In genomic region chr2:84631985-84632384, GRCh38 we compare ENCODE assay signal across 32 cellular contexts.
"Had no signal": no experiment of that assay in that cellular context is flagged by ENCODE, and none has a peak within 500 bp of the region (broad histone marks: within the 10 kb centered on the region; RNA-seq: fewer than 3 reads in every experiment).

No MANE protein-coding gene starts in this region.

- H3K27ac Mint-ChIP-seq: activated B cell treated with CpG ODN at 0.5 μM for 24 hours; activated naive CD4-positive, alpha-beta T cell treated with anti-CD3 and anti-CD28 coated beads for 36 hours; activated T-helper 1 cell treated with anti-CD3 and anti-CD28 coated beads, Interleukin-12 subunit alpha, Interleukin-12 subunit beta, Interleukin-2, Interleukin-4 antibody, amounts not matched to agents 30 ng/mL and 10 ng/mL and 1 ng/mL, durations not matched to agents 14 hours and 24 hours and 36 hours; dendritic cell treated with granulocyte-macrophage colony-stimulating factor and Interleukin-4, amounts not matched to agents 40 ng/mL and 50 ng/mL, for 4 days; stimulated activated memory B cell treated with anti-CD40 and anti-IgM and Interleukin-4, amounts not matched to agents 10 μg/mL and 1 μg/mL and 100 μg/mL, for 72 hours had no signal

- H3K4me3 ChIP-seq: breast epithelium, esophagus squamous epithelium, heart right ventricle, left lung, lung, pancreas, psoas muscle, smooth muscle cell, stomach, suprapubic skin, tibial artery had no signal

- H3K4me1 Mint-ChIP-seq: activated B cell treated with CpG ODN at 0.5 μM for 24 hours; stimulated activated memory B cell treated with anti-CD40 and anti-IgM and Interleukin-4, amounts not matched to agents 10 μg/mL and 1 μg/mL and 100 μg/mL, for 72 hours had no signal

- H3K27ac ChIP-seq: breast epithelium, esophagus squamous epithelium, heart right ventricle, left lung, pancreas, psoas muscle, stomach, suprapubic skin, tibial artery had no signal

- H3K27me3 Mint-ChIP-seq: central memory CD8-positive, alpha-beta T cell had no signal

- H3K4me1 ChIP-seq: breast epithelium, esophagus squamous epithelium, heart right ventricle, left lung, pancreas, psoas muscle, stomach, suprapubic skin, tibial artery had no signal

- H3K36me3 ChIP-seq: breast epithelium, esophagus squamous epithelium, heart right ventricle, left lung, pancreas, stomach, suprapubic skin, tibial artery had no signal

- H3K4me3 Mint-ChIP-seq: activated B cell treated with CpG ODN at 0.5 μM for 24 hours; activated naive CD4-positive, alpha-beta T cell treated with anti-CD3 and anti-CD28 coated beads for 36 hours; activated T-helper 1 cell treated with anti-CD3 and anti-CD28 coated beads, Interleukin-12 subunit alpha, Interleukin-12 subunit beta, Interleukin-2, Interleukin-4 antibody, amounts not matched to agents 30 ng/mL and 10 ng/mL and 1 ng/mL, durations not matched to agents 14 hours and 24 hours and 36 hours; central memory CD8-positive, alpha-beta T cell; dendritic cell treated with granulocyte-macrophage colony-stimulating factor and Interleukin-4, amounts not matched to agents 40 ng/mL and 50 ng/mL, for 4 days; neural crest cell; stimulated activated memory B cell treated with anti-CD40 and anti-IgM and Interleukin-4, amounts not matched to agents 10 μg/mL and 1 μg/mL and 100 μg/mL, for 72 hours had no signal

- H3K36me3 Mint-ChIP-seq: stimulated activated memory B cell treated with anti-CD40 and anti-IgM and Interleukin-4, amounts not matched to agents 10 μg/mL and 1 μg/mL and 100 μg/mL, for 72 hours had no signal

- DNase-seq: activated B cell treated with CpG ODN at 0.5 μM for 24 hours; activated CD4-positive, alpha-beta T cell treated with anti-CD3 and anti-CD28 coated beads, Interleukin-2, amount 50 U/mL, for 1 hour; activated CD8-positive, alpha-beta memory T cell treated with anti-CD3 and anti-CD28 coated beads, Interleukin-2, amount 50 U/mL, for 4 hours; activated effector memory CD4-positive, alpha-beta T cell treated with anti-CD3 and anti-CD28 coated beads, Interleukin-2, amount 50 U/mL, for 16 hours; activated naive CD4-positive, alpha-beta T cell treated with anti-CD3 and anti-CD28 coated beads for 36 hours; activated T-cell treated with anti-CD3 and anti-CD28 coated beads, Interleukin-2, amount 50 U/mL, for 1 hour; amniotic stem cell; effector CD4-positive, alpha-beta T cell; esophagus squamous epithelium; foreskin melanocyte; heart right ventricle; kidney glomerular epithelial cell; left lung; mesendoderm; nucleus accumbens; psoas muscle; stimulated activated CD4-positive, alpha-beta T cell treated with anti-CD3 and anti-CD28 coated beads, Interleukin-1b, Interleukin-23, amount 100 ng/mL, for 48 hours; stimulated activated CD4-positive, alpha-beta T cell treated with anti-CD3 and anti-CD28 coated beads, Interleukin-4, amount 100 ng/mL, for 4 hours; stimulated activated CD8-positive, alpha-beta memory T cell treated with anti-CD3 and anti-CD28 coated beads, Interleukin-4, amount 100 ng/mL, for 48 hours; stomach; SW 1271; tibial artery had no signal

- H3K9me3 Mint-ChIP-seq: activated B cell treated with CpG ODN at 0.5 μM for 24 hours; activated naive CD4-positive, alpha-beta T cell treated with anti-CD3 and anti-CD28 coated beads for 36 hours; activated T-helper 1 cell treated with anti-CD3 and anti-CD28 coated beads, Interleukin-12 subunit alpha, Interleukin-12 subunit beta, Interleukin-2, Interleukin-4 antibody, amounts not matched to agents 30 ng/mL and 10 ng/mL and 1 ng/mL, durations not matched to agents 14 hours and 24 hours and 36 hours; central memory CD8-positive, alpha-beta T cell; dendritic cell treated with granulocyte-macrophage colony-stimulating factor and Interleukin-4, amounts not matched to agents 40 ng/mL and 50 ng/mL, for 4 days; neural crest cell; stimulated activated memory B cell treated with anti-CD40 and anti-IgM and Interleukin-4, amounts not matched to agents 10 μg/mL and 1 μg/mL and 100 μg/mL, for 72 hours had no signal

- H3K27me3 ChIP-seq: breast epithelium, esophagus squamous epithelium, heart right ventricle, left lung, pancreas, stomach, suprapubic skin, tibial artery had no signal

- H3K9me3 ChIP-seq: breast epithelium, esophagus squamous epithelium, heart right ventricle, left lung, pancreas, psoas muscle, stomach, suprapubic skin, tibial artery had no signal

- ATAC-seq: heart right ventricle; left lung; psoas muscle; stimulated activated memory B cell treated with anti-CD40 and anti-IgM and Interleukin-4, amounts not matched to agents 10 μg/mL and 1 μg/mL and 100 μg/mL, for 72 hours had no signal
